In the genomic region with DNA sequence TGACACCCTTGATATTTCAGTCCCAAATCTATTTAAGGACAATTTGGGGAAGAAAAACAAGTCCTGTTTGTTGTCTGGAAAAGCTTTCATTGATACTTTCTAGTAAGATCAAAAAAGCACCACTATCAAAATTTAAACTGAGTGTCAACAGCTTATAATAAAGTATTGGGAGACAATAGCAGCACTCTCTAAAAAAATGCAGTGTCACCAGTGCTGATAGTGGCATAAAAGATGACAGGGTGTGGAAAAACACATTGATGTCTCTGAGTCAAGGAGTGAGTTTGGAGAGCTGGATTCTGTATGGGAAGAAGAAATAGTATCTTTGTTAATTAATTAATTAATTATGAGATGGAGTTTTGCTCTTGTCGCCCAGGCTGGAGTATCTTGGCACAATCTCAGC, we compare ENCODE assay signal across 8 cellular contexts.
"Had no signal": no experiment of that assay in that cellular context is flagged by ENCODE, and none has a peak within 500 bp of the region (broad histone marks: within the 10 kb centered on the region; RNA-seq: fewer than 3 reads in every experiment).

No MANE protein-coding gene starts in this region.

- ATAC-seq: GM12878 had no signal

- FAIRE-seq: G401.6, GM12878, GM12891, GM12892, GM18507, GM19239 had no signal

- H3K4me3 ChIP-seq: GM12878 had no signal

- DNase-seq: GDM1, GF-D8 had no signal
